Comparison of ENCODE assay signal across 8 cellular contexts in the genomic region with DNA sequence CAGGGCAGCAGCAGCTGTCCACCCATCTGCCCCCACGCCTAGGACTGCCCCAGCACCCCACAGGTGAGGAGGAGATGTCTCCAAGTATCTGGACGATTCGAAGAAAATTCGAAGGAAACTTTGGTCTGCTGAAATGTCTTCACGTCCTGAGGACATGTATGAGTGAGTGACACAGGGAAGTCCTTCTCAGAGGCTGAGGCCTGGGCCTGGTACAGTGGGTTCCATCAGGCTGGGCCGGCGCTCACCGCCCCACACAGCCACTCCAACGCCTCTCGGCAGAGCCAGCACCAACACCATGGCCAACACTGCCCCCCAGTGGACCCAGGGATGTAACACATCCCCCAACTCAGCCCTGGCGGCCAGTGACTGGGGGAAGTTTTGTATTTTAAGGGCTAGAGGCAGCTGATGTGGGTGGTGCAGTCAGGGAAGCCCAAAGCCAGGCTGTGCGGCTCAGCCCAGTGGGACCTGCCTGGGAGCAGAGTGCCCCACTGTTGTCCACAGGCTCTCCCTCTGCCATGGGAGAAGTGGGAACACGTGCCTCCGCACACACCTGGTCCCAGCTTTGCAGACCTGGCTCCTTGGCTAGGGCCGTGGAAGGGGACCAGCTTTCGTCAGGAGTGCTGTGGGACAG. TPM values are rescaled to one million over a fixed set of nuclear protein-coding genes. Genes with fewer than 3 reads are reported as not detected.
DNase-seq lines count a peak whose midpoint lies in the region; ATAC-seq, FAIRE-seq and TF ChIP-seq lines count a peak whose summit lies in the region.

No MANE protein-coding gene starts in this region.

- H3K9ac ChIP-seq in H1 (replicated peaks in 1 of 4; ENCODE audit: extremely low read depth in 1 of 4, low read depth in 3 of 4, low read length in 3 of 4): no peak overlapping the region; a peak in 1 of 7 replicates

- H2AK5ac ChIP-seq in H1 (ENCODE audit: low read depth, low read length): no peak overlapping the region

- H2AFZ ChIP-seq in H1 (ENCODE audit: low read length): no peak overlapping the region

- no peak overlapping the region for H3K23ac ChIP-seq in H1 (ENCODE audit: insufficient read length)

- H3K36me3 ChIP-seq in H1 (ENCODE audit: control insufficient read depth in 2 of 4, insufficient read depth in 4 of 4, low read length in 3 of 4): no peaks in the 10 kb centered on the region

- H2BK120ac ChIP-seq in H1 (replicated peaks; ENCODE audit: low read depth, low read length): no peak overlapping the region

- H3K9me3 Mint-ChIP-seq in activated CD8-positive, alpha-beta T cell treated with anti-CD3 and anti-CD28 coated beads, Interleukin-2, amount 10 ng/mL, durations not matched to agents 7 days and 5 days (ENCODE audit: insufficient read depth): no peaks in the 10 kb centered on the region

- no peak overlapping the region for H3K56ac ChIP-seq in H1 (replicated peaks; ENCODE audit: insufficient read length, low read depth, low read length)

- WGBS in H1 (ENCODE audit: extremely low coverage in 1 of 2, insufficient coverage in 1 of 2, insufficient read length in 1 of 2, insufficient replicate concordance in 2 of 2, low coverage in 1 of 2, low lambda C conversion rate in 2 of 2, missing lambda C conversion rate in 1 of 2), 2 experiments: 49% methylated on average over 15 of the region's 16 CpGs; no CpG with 5 or more reads in 1 of the 2 experiments

- H3K9me3 ChIP-seq in H1 (ENCODE audit: insufficient read depth in 2 of 2, low read depth in 1 of 2, low read length in 1 of 2): peaks cover 0 to 26% of the 10 kb centered on the region in 2 experiments; a peak in 2 of 4 replicates

- H4K8ac ChIP-seq in H1 (ENCODE audit: extremely low read depth, insufficient read depth, low read length): no peak overlapping the region; the same call in 1 of the 2 replicates

- no peak overlapping the region for H3K18ac ChIP-seq in H1 (ENCODE audit: extremely low read depth, low read length)

- no peak overlapping the region for H3K4me2 ChIP-seq in H1 (ENCODE audit: insufficient read depth in 1 of 2, low read depth in 2 of 2, low read length in 2 of 2)

- H3K36me3 Mint-ChIP-seq in activated CD8-positive, alpha-beta T cell treated with anti-CD3 and anti-CD28 coated beads, Interleukin-2, amount 10 ng/mL, durations not matched to agents 7 days and 5 days (ENCODE audit: low read depth): peaks cover 4% of the 10 kb centered on the region

- CTCF ChIA-PET in activated CD8-positive, alpha-beta T cell treated with anti-CD3 and anti-CD28 coated beads, Interleukin-2, amount 10 ng/mL, durations not matched to agents 7 days and 5 days (lab: Charles Lee): interaction anchor here (0.7 to 5.3 kb wide), 11 partner anchors 10 to 133 kb away, joined by 3 to 31 read pairs (median 4); partner anchors contain the start of genes DCXR and RAC3
- CTCF ChIA-PET in H1 (lab: Charles Lee; ENCODE audit: partially characterized antibody): interaction anchor here (0.6 to 2.4 kb wide), 32 partner anchors 8 to 158 kb away, joined by 3 to 13 read pairs (median 4); partner anchors contain the start of genes DCXR and FASN

- TF ChIP-seq RAD21 in H1 (IDR thresholded peaks at IDR 0.05 in 1 of 2, conservative IDR thresholded peaks at IDR 0.05 in 1 of 2; ENCODE audit: low read depth in 2 of 2, low read length in 2 of 2): peak; percentile 98 to 100

- H2BK5ac ChIP-seq in H1 (ENCODE audit: low read depth, low read length): no peak overlapping the region

- TF ChIP-seq CTCF in H1 (IDR thresholded peaks at IDR 0.05; ENCODE audit: control extremely low read depth in 1 of 3, insufficient read depth in 1 of 3, low read depth in 1 of 3, low read length in 3 of 3): peak; percentile 95 to 99 (median 99)

- H3K4me3 ChIP-seq in H1 (ENCODE audit: extremely low read depth in 1 of 4, insufficient read depth in 2 of 4, low read depth in 3 of 4, low read length in 4 of 4): no peak overlapping the region

- no peak overlapping the region for H3K4ac ChIP-seq in H1 (replicated peaks; ENCODE audit: insufficient read length, low read depth, low read length)

- peak overlapping the region; percentile 66 for H3K27ac Mint-ChIP-seq in activated CD8-positive, alpha-beta T cell treated with anti-CD3 and anti-CD28 coated beads, Interleukin-2, amount 10 ng/mL, durations not matched to agents 7 days and 5 days

- H3K4me3 Mint-ChIP-seq in activated CD8-positive, alpha-beta T cell treated with anti-CD3 and anti-CD28 coated beads, Interleukin-2, amount 10 ng/mL, durations not matched to agents 7 days and 5 days: no peak overlapping the region

- H3K27ac ChIP-seq in H1 (ENCODE audit: low read depth, low read length): no peak overlapping the region

- no peak for TF ChIP-seq EP300 in H1 (IDR thresholded peaks at IDR 0.05; ENCODE audit: borderline replicate concordance in 1 of 2, low read depth in 2 of 2, low read length in 2 of 2)

- H2BK12ac ChIP-seq in H1 (ENCODE audit: low read depth, low read length): no peak overlapping the region

- ATAC-seq in HG02642 (IDR thresholded peaks at IDR 0.05; ENCODE audit: poor library complexity, unreplicated experiment) (peak; percentile 59), GM18498 (IDR thresholded peaks at IDR 0.05; ENCODE audit: unreplicated experiment) (no peak)
- ATAC-seq in activated CD8-positive, alpha-beta T cell treated with anti-CD3 and anti-CD28 coated beads, Interleukin-2, amount 10 ng/mL, durations not matched to agents 7 days and 5 days: peak; percentile 98

- H3K14ac ChIP-seq in H1 (ENCODE audit: insufficient read length): no peak overlapping the region

- peaks cover 2 to 15% of the 10 kb centered on the region in 2 experiments for H4K20me1 ChIP-seq in H1 (replicated peaks in 1 of 2; ENCODE audit: control insufficient read depth in 1 of 2, insufficient read depth in 2 of 2, low read length in 2 of 2)

- no peak overlapping the region for H2BK20ac ChIP-seq in H1 (ENCODE audit: low read length)

- DNase-seq in COLO829 (ENCODE audit: low spot score) (peak; percentile 74), NCI-H774 (lab: John Stamatoyannopoulos, UW) (peak; percentile 60), H1 (ENCODE audit: low read depth in 1 of 2, low spot score in 2 of 2) (peak; percentile 56 to 94), midbrain (lab: John Stamatoyannopoulos, UW) (peak; percentile 81)
- DNase-seq in activated CD8-positive, alpha-beta T cell treated with anti-CD3 and anti-CD28 coated beads, Interleukin-2, amount 10 ng/mL, durations not matched to agents 7 days and 5 days: peak; percentile 88
- DNase-seq in stimulated activated CD8-positive, alpha-beta memory T cell treated with anti-CD3 and anti-CD28 coated beads, Interleukin-4, amount 100 ng/mL, for 1 hour (ENCODE audit: low read depth in 2 of 2, low spot score in 1 of 2): peak; percentile 63 to 69

- no peaks in the 10 kb centered on the region for H3K79me2 ChIP-seq in H1 (ENCODE audit: control insufficient read depth in 1 of 2, insufficient read depth in 2 of 2, low read length in 2 of 2)

- peak; percentile 77 for FAIRE-seq in H1 (lab: Jason Lieb, UNC)

- no peak overlapping the region for H4K5ac ChIP-seq in H1 (ENCODE audit: insufficient read length, low read depth, low read length)

- H3K4me1 Mint-ChIP-seq in activated CD8-positive, alpha-beta T cell treated with anti-CD3 and anti-CD28 coated beads, Interleukin-2, amount 10 ng/mL, durations not matched to agents 7 days and 5 days (ENCODE audit: low read depth): peaks cover 4% of the 10 kb centered on the region

- no peaks in the 10 kb centered on the region for H3K27me3 Mint-ChIP-seq in activated CD8-positive, alpha-beta T cell treated with anti-CD3 and anti-CD28 coated beads, Interleukin-2, amount 10 ng/mL, durations not matched to agents 7 days and 5 days (ENCODE audit: low read depth)

- H2BK15ac ChIP-seq in H1 (ENCODE audit: low read length): no peak overlapping the region

- no peaks in the 10 kb centered on the region for H3K4me1 ChIP-seq in H1 (replicated peaks in 1 of 4; ENCODE audit: control insufficient read depth in 3 of 4, insufficient read depth in 4 of 4, low read length in 3 of 4)

- no peaks in the 10 kb centered on the region for H3K79me1 ChIP-seq in H1 (ENCODE audit: low read depth, low read length)

- H3K27me3 ChIP-seq in H1 (replicated peaks in 1 of 4; ENCODE audit: control insufficient read depth in 3 of 4, extremely low read depth in 1 of 4, insufficient read depth in 3 of 4, low read length in 3 of 4): no peaks in the 10 kb centered on the region

- H4K91ac ChIP-seq in H1 (replicated peaks; ENCODE audit: insufficient read length, low read length): no peak overlapping the region

- peaks cover 4% of the 10 kb centered on the region; the same call in 1 of the 2 replicates for H3K23me2 ChIP-seq in H1 (ENCODE audit: low read depth, low read length)

- POLR2A ChIA-PET in activated CD8-positive, alpha-beta T cell treated with anti-CD3 and anti-CD28 coated beads, Interleukin-2, amount 10 ng/mL, durations not matched to agents 7 days and 5 days (lab: Charles Lee): no interaction called here
- POLR2A ChIA-PET in H1 (lab: Charles Lee; ENCODE audit: partially characterized antibody): interaction anchor here (1.0 to 2.7 kb wide), 3 partner anchors 50 to 58 kb away, joined by 3 to 13 read pairs (median 9); no protein-coding TSS in a partner anchor

- TF ChIP-seq POLR2A in H1 (IDR thresholded peaks at IDR 0.05; ENCODE audit: control extremely low read depth in 1 of 2, low read depth in 2 of 2, low read length in 2 of 2): no peak

RNA-seq across cellular contexts. Expression of gene FASN, which starts 55.8 kb away (rescaled TPM):
- total RNA-seq in activated CD8-positive, alpha-beta T cell treated with anti-CD3 and anti-CD28 coated beads, Interleukin-2, amount 10 ng/mL, durations not matched to agents 7 days and 5 days: 100 to 1,000 TPM; 255 to 261 TPM
- 559 and 561 TPM in 2 replicates for total RNA-seq in H1 (2021; fragmentation: NEBNext Ultra II Directional; extraction: Animal tissue kit (Norgen Biotek cat#: 25700))
- 143 and 206 TPM in 2 replicates for polyA plus RNA-seq in H1 (2011; rRNA removed)
- 95.7 TPM for polyA plus RNA-seq in H1 (2011; cell fraction: cytosol; rRNA removed)
- polyA plus RNA-seq in H1 (2011; cell fraction: nucleus; rRNA removed): 314 TPM
- 203 to 428 TPM (median 382 TPM) in 4 replicates for polyA plus RNA-seq in H1 (2012, experiment 1 of 2)
- polyA plus RNA-seq in H1 (2012, experiment 2 of 2): 299 TPM
- polyA plus RNA-seq in H1 (2013, experiment 1 of 2): 202 TPM
- 154 TPM for polyA plus RNA-seq in H1 (2013, experiment 2 of 2)
- polyA minus RNA-seq in H1 (2011; rRNA and poly(A)+ RNA removed): 112 and 123 TPM in 2 replicates
- 386 TPM for polyA minus RNA-seq in H1 (2011; cell fraction: cytosol; rRNA and poly(A)+ RNA removed)
- 183 TPM for polyA minus RNA-seq in H1 (2011; cell fraction: nucleus; rRNA and poly(A)+ RNA removed)

RNA-seq across cellular contexts. Expression of gene CCDC57, which starts 58.8 kb away (rescaled TPM):
- total RNA-seq in activated CD8-positive, alpha-beta T cell treated with anti-CD3 and anti-CD28 coated beads, Interleukin-2, amount 10 ng/mL, durations not matched to agents 7 days and 5 days: 10 to 100 TPM; 78.3 to 84.7 TPM
- total RNA-seq in H1 (2021; fragmentation: NEBNext Ultra II Directional; extraction: Animal tissue kit (Norgen Biotek cat#: 25700)): 12.6 and 12.9 TPM in 2 replicates
- polyA plus RNA-seq in H1 (2011; rRNA removed): 8.4 and 10.1 TPM in 2 replicates
- 8.7 TPM for polyA plus RNA-seq in H1 (2011; cell fraction: cytosol; rRNA removed)
- polyA plus RNA-seq in H1 (2011; cell fraction: nucleus; rRNA removed): 44.1 TPM
- polyA plus RNA-seq in H1 (2012, experiment 1 of 2): 10.7 to 12.8 TPM (median 12.1 TPM) in 4 replicates
- polyA plus RNA-seq in H1 (2012, experiment 2 of 2): 6.4 TPM
- 9.8 TPM for polyA plus RNA-seq in H1 (2013, experiment 1 of 2)
- 7.5 TPM for polyA plus RNA-seq in H1 (2013, experiment 2 of 2)
- polyA minus RNA-seq in H1 (2011; rRNA and poly(A)+ RNA removed): 7.7 and 10.1 TPM in 2 replicates
- polyA minus RNA-seq in H1 (2011; cell fraction: cytosol; rRNA and poly(A)+ RNA removed): 8.0 TPM
- polyA minus RNA-seq in H1 (2011; cell fraction: nucleus; rRNA and poly(A)+ RNA removed): 20.7 TPM
